ENCODE assay signal across 1 cellular context in genomic region chr20:44763798-44764197, GRCh38. TPM values are rescaled to one million over a fixed set of nuclear protein-coding genes. Genes with fewer than 3 reads are reported as not detected.
"Had no signal": no experiment of that assay in that cellular context is flagged by ENCODE, and none has a peak within 500 bp of the region (broad histone marks: within the 10 kb centered on the region; RNA-seq: fewer than 3 reads in every experiment).

No MANE protein-coding gene starts in this region.

RNA-seq across cellular contexts. Expression of gene KCNK15, which starts 18.1 kb away (rescaled TPM):
- total RNA-seq: GM12878 had no signal
- polyA plus RNA-seq: GM12878 had no signal
